In the genomic region with DNA sequence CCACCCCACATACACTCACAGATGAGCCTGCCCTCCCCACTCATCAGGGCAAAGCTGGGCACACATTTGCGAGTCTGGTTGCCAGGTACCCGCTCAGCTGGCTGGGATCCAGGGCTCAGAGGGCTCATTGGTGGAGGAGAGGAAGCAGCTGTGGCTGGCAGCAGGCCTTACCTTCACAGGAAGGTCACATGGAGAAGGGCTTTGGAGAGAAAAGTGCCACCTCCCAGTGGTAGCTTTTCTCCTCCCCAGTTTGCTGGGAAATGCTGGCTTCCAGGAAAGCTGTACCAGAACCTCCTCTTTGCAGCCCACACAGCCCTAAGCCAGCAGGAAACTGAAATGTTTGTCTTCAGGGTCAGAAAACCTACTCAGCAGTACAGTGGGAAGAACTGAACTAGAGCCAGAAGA, we compare ENCODE assay signal across 9 cellular contexts. TPM values are rescaled to one million over a fixed set of nuclear protein-coding genes. Genes with fewer than 3 reads are reported as not detected.
DNase-seq lines count a peak whose midpoint lies in the region; ATAC-seq, FAIRE-seq and TF ChIP-seq lines count a peak whose summit lies in the region.
"Had no signal": no experiment of that assay in that cellular context is flagged by ENCODE, and none has a peak within 500 bp of the region (broad histone marks: within the 10 kb centered on the region; RNA-seq: fewer than 3 reads in every experiment).

No MANE protein-coding gene starts in this region.

- H3K27ac Mint-ChIP-seq in progenitor cell of endocrine pancreas = no peak overlapping the region
- H3K27ac Mint-ChIP-seq: endodermal cell had no signal

- H3K36me3 Mint-ChIP-seq in progenitor cell of endocrine pancreas (ENCODE audit: insufficient read depth) = no peaks in the 10 kb centered on the region

- no peak for TF ChIP-seq CTCF in A549 (IDR thresholded peaks at IDR 0.05)
- TF ChIP-seq CTCF in RWPE2 (IDR thresholded peaks at IDR 0.05; ENCODE audit: poor library complexity, severe bottlenecking) = no peak
- no peak for TF ChIP-seq CTCF in progenitor cell of endocrine pancreas (IDR thresholded peaks at IDR 0.05; ENCODE audit: unreplicated experiment)

- DNase-seq in A549 (ENCODE audit: low read depth in 1 of 2, low spot score in 1 of 2) (peak in 1 of 2 experiments; percentile 27), RWPE2 (ENCODE audit: low spot score) (peak; percentile 76), amniotic stem cell (lab: John Stamatoyannopoulos, UW) (no peak), COLO829 (ENCODE audit: low spot score) (no peak), progenitor cell of endocrine pancreas (ENCODE audit: low spot score, unreplicated experiment) (no peak)
- peak; percentile 72 for DNase-seq in Jurkat, Clone E6-1 (ENCODE audit: low read depth, low spot score)
- DNase-seq: endodermal cell had no signal

- H3K27ac ChIP-seq in A549 (peak overlapping the region in 1 of 2 experiments; percentile 40; a peak in 2 of 6 replicates), RWPE2 (ENCODE audit: poor library complexity, severe bottlenecking) (no peak overlapping the region)

- no peak for TF ChIP-seq EP300 in A549 (IDR thresholded peaks at IDR 0.05)

- CTCF ChIA-PET in A549 (lab: Yijun Ruan, JAX) = interaction anchor here (10.1 kb wide), 1 partner anchor 93 kb away, joined by 191 read pairs; no protein-coding TSS in a partner anchor

- no peak for TF ChIP-seq RAD21 in A549 (conservative IDR thresholded peaks at IDR 0.05 in 1 of 2, IDR thresholded peaks at IDR 0.05 in 1 of 2)

- POLR2A ChIA-PET in A549 (lab: Yijun Ruan, JAX) = interaction anchor here (0.8 kb wide), 1 partner anchor 56 kb away, joined by 5 read pairs; the partner anchor contains the start of gene LGMN

- H3K4me3 ChIP-seq in A549 = no peak overlapping the region
- H3K4me3 ChIP-seq in Jurkat, Clone E6-1 (ENCODE audit: low read length) = no peak overlapping the region
- no peak overlapping the region for H3K4me3 ChIP-seq in RWPE2 (ENCODE audit: severe bottlenecking)

- H3K9me3 Mint-ChIP-seq in progenitor cell of endocrine pancreas (ENCODE audit: low read depth) = no peaks in the 10 kb centered on the region
- H3K9me3 Mint-ChIP-seq: endodermal cell had no signal

- peaks cover under 1% of the 10 kb centered on the region for H3K27me3 ChIP-seq in RWPE2 (ENCODE audit: insufficient read depth, poor library complexity, severe bottlenecking)

- H3K4me1 ChIP-seq in A549 = peaks cover 30% of the 10 kb centered on the region
- H3K4me1 ChIP-seq in RWPE2 (ENCODE audit: insufficient read depth, poor library complexity, severe bottlenecking) = no peaks in the 10 kb centered on the region

- ATAC-seq in A549 = no peak; a peak in 1 of 6 replicates
- peak; percentile 20; the same call in 2 of the 3 replicates for ATAC-seq in RWPE2 (ENCODE audit: low read depth)
- no peak for ATAC-seq in HG02840 (IDR thresholded peaks at IDR 0.05; ENCODE audit: low FRiP score, unreplicated experiment)

- H3K4me3 Mint-ChIP-seq in progenitor cell of endocrine pancreas (ENCODE audit: low read depth) = no peak overlapping the region
- H3K4me3 Mint-ChIP-seq: endodermal cell had no signal

- peaks cover 36% of the 10 kb centered on the region for H3K27me3 Mint-ChIP-seq in progenitor cell of endocrine pancreas

- H3K4me2 ChIP-seq in A549 = peak overlapping the region; percentile 62

- H3K4me1 Mint-ChIP-seq in progenitor cell of endocrine pancreas (ENCODE audit: low read depth) = no peaks in the 10 kb centered on the region
- H3K4me1 Mint-ChIP-seq: endodermal cell had no signal

- no peak for TF ChIP-seq POLR2A in A549 (IDR thresholded peaks at IDR 0.05; ENCODE audit: low read length)

- no peaks in the 10 kb centered on the region for H3K36me3 ChIP-seq in RWPE2 (ENCODE audit: low read depth)

- 18% methylated on average over 2 of the region's 2 CpGs for WGBS in A549 (ENCODE audit: missing lambda C conversion rate)

- no peak for FAIRE-seq in A549 (lab: Jason Lieb, UNC)
- FAIRE-seq in islet of Langerhans (lab: Jason Lieb, UNC) = peak; percentile 93

- H3K9me3 ChIP-seq in A549 (no peaks in the 10 kb centered on the region), RWPE2 (ENCODE audit: severe bottlenecking) (no peaks in the 10 kb centered on the region)

TF ChIP-seq in A549, 52 proteins besides CTCF, POLR2A, EP300 and RAD21:
- TF ChIP-seq ZFP36 (IDR thresholded peaks at IDR 0.05; ENCODE audit: borderline replicate concordance, partially characterized antibody) = no peak
- TF ChIP-seq HOXA7 (CRISPR knock-in tag; IDR thresholded peaks at IDR 0.05) = no peak
- no peak for TF ChIP-seq MYC (IDR thresholded peaks at IDR 0.05; ENCODE audit: borderline replicate concordance, low read length)
- TF ChIP-seq TFCP2L1 (CRISPR knock-in tag; IDR thresholded peaks at IDR 0.05) = no peak
- TF ChIP-seq FOSB (CRISPR knock-in tag; IDR thresholded peaks at IDR 0.05) = no peak
- TF ChIP-seq FOXS1 (CRISPR knock-in tag; IDR thresholded peaks at IDR 0.05) = no peak
- no peak for TF ChIP-seq BHLHE40 (IDR thresholded peaks at IDR 0.05; ENCODE audit: low read depth, low read length)
- TF ChIP-seq ZNF302 (CRISPR knock-in tag; IDR thresholded peaks at IDR 0.05) = no peak
- no peak for TF ChIP-seq CHD2 (IDR thresholded peaks at IDR 0.05; ENCODE audit: low read length, partially characterized antibody)
- no peak for TF ChIP-seq CBX2 (IDR thresholded peaks at IDR 0.05; ENCODE audit: borderline replicate concordance, low read depth)
TF ChIP-seq in A549: peak in this region for 0.

RNA-seq across cellular contexts. Expression of gene LGMN, which starts 55.6 kb away (rescaled TPM):
- polyA plus RNA-seq in A549 (2011; rRNA removed) (106 and 136 TPM in 2 replicates), A549 (2017; fragmentation: RNase III; extraction: RNeasy Plus Mini Kit Qiagen cat#74134 plus additional on column Dnase treatment) (59.6 to 70.4 TPM (median 66.2 TPM) in 3 replicates)
- polyA plus RNA-seq in A549 (2012; cell fraction: cytosol; rRNA removed) = 65.2 and 65.4 TPM in 2 replicates
- polyA plus RNA-seq in A549 (2012; cell fraction: nucleus; rRNA removed) = 140 TPM in 2 replicates
- 65.5 and 79.0 TPM in 2 replicates for polyA minus RNA-seq in A549 (2011; rRNA and poly(A)+ RNA removed)
- polyA plus RNA-seq in Jurkat, Clone E6-1 (2012; ENCODE audit: insufficient read depth, insufficient read length) = 52.8 TPM
- total RNA-seq in progenitor cell of endocrine pancreas = 63.3 and 73.2 TPM in 2 replicates

Comparison
In these comparisons a context has a peak if more than half of its experiments do, and no peak if none do; other contexts are left out.
1. DNase-seq: peak in Jurkat, Clone E6-1 (single experiment) and RWPE2 (single experiment); none in amniotic stem cell (single experiment), COLO829 (single experiment) and progenitor cell of endocrine pancreas (single experiment).